In genomic region chr1:28691627-28692026, GRCh38 we compare ENCODE assay signal across 14 cellular contexts. TPM values are rescaled to one million over a fixed set of nuclear protein-coding genes. Genes with fewer than 3 reads are reported as not detected.
"Had no signal": no experiment of that assay in that cellular context is flagged by ENCODE, and none has a peak within 500 bp of the region (broad histone marks: within the 10 kb centered on the region; RNA-seq: fewer than 3 reads in every experiment).

No MANE protein-coding gene starts in this region.

RNA-seq across cellular contexts. Expression of gene RNU11, which starts 43.2 kb away (rescaled TPM):
- total RNA-seq: activated B cell treated with CpG ODN at 0.5 μM for 24 hours; activated CD4-positive, alpha-beta memory T cell treated with anti-CD3 and anti-CD28 coated beads for 36 hours; activated CD4-positive, alpha-beta memory T cell treated with anti-CD3 and anti-CD28 coated beads, Interleukin-2, amount 10 ng/mL, durations not matched to agents 7 days and 5 days; activated CD4-positive, alpha-beta T cell treated with anti-CD3 and anti-CD28 coated beads for 36 hours; activated CD4-positive, alpha-beta T cell treated with anti-CD3 and anti-CD28 coated beads, Interleukin-2, amount 10 ng/mL, durations not matched to agents 7 days and 5 days; activated CD8-positive, alpha-beta memory T cell treated with anti-CD3 and anti-CD28 coated beads for 36 hours; activated CD8-positive, alpha-beta memory T cell treated with anti-CD3 and anti-CD28 coated beads, Interleukin-2, amount 10 ng/mL, durations not matched to agents 7 days and 5 days; activated CD8-positive, alpha-beta T cell treated with anti-CD3 and anti-CD28 coated beads for 36 hours; activated CD8-positive, alpha-beta T cell treated with anti-CD3 and anti-CD28 coated beads, Interleukin-2, amount 10 ng/mL, durations not matched to agents 7 days and 5 days; T-cell; T-helper 1 cell treated with Interleukin-12 subunit alpha and Interleukin-12 subunit beta and Interleukin-4 antibody, amounts not matched to agents 30 ng/mL and 1 ng/mL, for 36 hours; T-helper 17 cell; T-helper 2 cell treated with Interferon-gamma antibody and Interleukin-4, amounts not matched to agents 100 ng/mL and 5 ng/mL, for 36 hours; WTC11 had no signal
